15 cellular contexts compared by ENCODE assay signal in genomic region chrX:24245201-24245600, GRCh38.
DNase-seq lines count a peak whose midpoint lies in the region; TF ChIP-seq lines count a peak whose summit lies in the region.
"Had no signal": no experiment of that assay in that cellular context is flagged by ENCODE, and none has a peak within 500 bp of the region (broad histone marks: within the 10 kb centered on the region; RNA-seq: fewer than 3 reads in every experiment).

No MANE protein-coding gene starts in this region.

- H4K20me1 ChIP-seq in fibroblast of lung (ENCODE audit: control insufficient read depth, extremely low read depth, insufficient read depth, low read length): no peaks in the 10 kb centered on the region

- H3K4me3 ChIP-seq in fibroblast of lung (replicated peaks in 1 of 4; ENCODE audit: control extremely low read depth in 1 of 4, insufficient read depth in 1 of 4, low read depth in 3 of 4, low read length in 4 of 4) (no peak overlapping the region), retinal pigment epithelial cell (ENCODE audit: low read length) (no peak overlapping the region)
- H3K4me3 ChIP-seq: GM23338, tibial artery had no signal

- intact Hi-C loops in activated T-helper 1 cell treated with anti-CD3 and anti-CD28 coated beads, Interleukin-12 subunit alpha, Interleukin-12 subunit beta, Interleukin-2, Interleukin-4 antibody, amounts not matched to agents 30 ng/mL and 10 ng/mL and 1 ng/mL, durations not matched to agents 14 hours and 24 hours and 36 hours (cut with micrococcal nuclease): no loop called here

- TF ChIP-seq CTCF in fibroblast of lung (conservative IDR thresholded peaks at IDR 0.05 in 1 of 2, IDR thresholded peaks at IDR 0.05 in 1 of 2; ENCODE audit: low read depth in 1 of 2, low read length in 2 of 2): no peak
- no peak for TF ChIP-seq CTCF in retinal pigment epithelial cell (conservative IDR thresholded peaks at IDR 0.05; ENCODE audit: low read depth, low read length)

- no peaks in the 10 kb centered on the region for H3K36me3 ChIP-seq in fibroblast of lung (ENCODE audit: control insufficient read depth, insufficient read depth, low read length)
- H3K36me3 ChIP-seq: tibial artery had no signal

- H3K9me3 ChIP-seq in fibroblast of lung (ENCODE audit: control insufficient read depth, insufficient read depth, low read depth, low read length): no peaks in the 10 kb centered on the region
- H3K9me3 ChIP-seq: tibial artery had no signal

- DNase-seq in H4 (ENCODE audit: low spot score) (peak; percentile 53), SK-MEL-5 (ENCODE audit: low read depth, low spot score) (peak; percentile 36), fibroblast of lung (ENCODE audit: low read depth in 2 of 2) (peak; percentile 47 to 71), retinal pigment epithelial cell (ENCODE audit: low read depth) (peak; percentile 89), NCI-H69 (lab: John Stamatoyannopoulos, UW) (no peak), superior temporal gyrus (ENCODE audit: extremely low spot score) (no peak), MV-4-11 (lab: John Stamatoyannopoulos, UW) (no peak)
- DNase-seq in activated T-helper 1 cell treated with anti-CD3 and anti-CD28 coated beads, Interleukin-12 subunit alpha, Interleukin-12 subunit beta, Interleukin-2, Interleukin-4 antibody, amounts not matched to agents 30 ng/mL and 10 ng/mL and 1 ng/mL, durations not matched to agents 14 hours and 24 hours and 36 hours (ENCODE audit: low spot score): no peak
- DNase-seq: activated CD8-positive, alpha-beta T cell treated with anti-CD3 and anti-CD28 coated beads, Interleukin-2, amount 10 ng/mL, durations not matched to agents 7 days and 5 days; GDM1; left ventricle myocardium superior; NCI-H526 had no signal

- no peaks in the 10 kb centered on the region for H3K4me1 ChIP-seq in fibroblast of lung (ENCODE audit: control insufficient read depth, extremely low read depth, insufficient read depth, low read length)
- H3K4me1 ChIP-seq: parathyroid adenoma, tibial artery had no signal

- no peak overlapping the region for H3K27ac ChIP-seq in fibroblast of lung (ENCODE audit: insufficient read depth, low read length)
- H3K27ac ChIP-seq: parathyroid adenoma, tibial artery had no signal

- H3K9ac ChIP-seq in fibroblast of lung (ENCODE audit: insufficient read depth, low read length): no peak overlapping the region
- H3K9ac ChIP-seq: parathyroid adenoma had no signal

- H3K4me2 ChIP-seq in fibroblast of lung (ENCODE audit: extremely low read depth, insufficient read depth, low read length): no peak overlapping the region
- H3K4me2 ChIP-seq: GM23338 had no signal

- H3K27me3 Mint-ChIP-seq in activated T-helper 1 cell treated with anti-CD3 and anti-CD28 coated beads, Interleukin-12 subunit alpha, Interleukin-12 subunit beta, Interleukin-2, Interleukin-4 antibody, amounts not matched to agents 30 ng/mL and 10 ng/mL and 1 ng/mL, durations not matched to agents 14 hours and 24 hours and 36 hours (ENCODE audit: insufficient read depth): peaks cover 5% of the 10 kb centered on the region

- H2AFZ ChIP-seq in fibroblast of lung (ENCODE audit: low read length): no peak overlapping the region
- H2AFZ ChIP-seq: GM23338, parathyroid adenoma had no signal

- H3K79me2 ChIP-seq in fibroblast of lung (ENCODE audit: control insufficient read depth, insufficient read depth, low read length): no peaks in the 10 kb centered on the region
- H3K79me2 ChIP-seq: parathyroid adenoma had no signal

- in situ Hi-C loops in SK-MEL-5 (cut with HindIII; ENCODE audit: low pct_unique_long_range_greater_than_20kb, low sequenced_read_pairs): no loop called here

- H3K4me1 Mint-ChIP-seq in activated T-helper 1 cell treated with anti-CD3 and anti-CD28 coated beads, Interleukin-12 subunit alpha, Interleukin-12 subunit beta, Interleukin-2, Interleukin-4 antibody, amounts not matched to agents 30 ng/mL and 10 ng/mL and 1 ng/mL, durations not matched to agents 14 hours and 24 hours and 36 hours (ENCODE audit: low read depth): peaks cover 8% of the 10 kb centered on the region
- H3K4me1 Mint-ChIP-seq: GM23338 had no signal

- no peak overlapping the region for H3K27ac Mint-ChIP-seq in activated T-helper 1 cell treated with anti-CD3 and anti-CD28 coated beads, Interleukin-12 subunit alpha, Interleukin-12 subunit beta, Interleukin-2, Interleukin-4 antibody, amounts not matched to agents 30 ng/mL and 10 ng/mL and 1 ng/mL, durations not matched to agents 14 hours and 24 hours and 36 hours
- H3K27ac Mint-ChIP-seq: activated CD8-positive, alpha-beta T cell treated with anti-CD3 and anti-CD28 coated beads, Interleukin-2, amount 10 ng/mL, durations not matched to agents 7 days and 5 days; GM23338 had no signal

- no peaks in the 10 kb centered on the region for H3K36me3 Mint-ChIP-seq in activated T-helper 1 cell treated with anti-CD3 and anti-CD28 coated beads, Interleukin-12 subunit alpha, Interleukin-12 subunit beta, Interleukin-2, Interleukin-4 antibody, amounts not matched to agents 30 ng/mL and 10 ng/mL and 1 ng/mL, durations not matched to agents 14 hours and 24 hours and 36 hours (ENCODE audit: low read depth)

- no peaks in the 10 kb centered on the region for H3K9me3 Mint-ChIP-seq in activated T-helper 1 cell treated with anti-CD3 and anti-CD28 coated beads, Interleukin-12 subunit alpha, Interleukin-12 subunit beta, Interleukin-2, Interleukin-4 antibody, amounts not matched to agents 30 ng/mL and 10 ng/mL and 1 ng/mL, durations not matched to agents 14 hours and 24 hours and 36 hours
- H3K9me3 Mint-ChIP-seq: GM23338 had no signal

- no peak overlapping the region for H3K4me3 Mint-ChIP-seq in activated T-helper 1 cell treated with anti-CD3 and anti-CD28 coated beads, Interleukin-12 subunit alpha, Interleukin-12 subunit beta, Interleukin-2, Interleukin-4 antibody, amounts not matched to agents 30 ng/mL and 10 ng/mL and 1 ng/mL, durations not matched to agents 14 hours and 24 hours and 36 hours
- H3K4me3 Mint-ChIP-seq: activated CD8-positive, alpha-beta T cell treated with anti-CD3 and anti-CD28 coated beads, Interleukin-2, amount 10 ng/mL, durations not matched to agents 7 days and 5 days; GM23338 had no signal

- no peaks in the 10 kb centered on the region for H3K27me3 ChIP-seq in fibroblast of lung (ENCODE audit: control insufficient read depth, insufficient read depth, low read length)
- H3K27me3 ChIP-seq: tibial artery had no signal

Comparison
In these comparisons a context has a peak if more than half of its experiments do, and no peak if none do; other contexts are left out.
1. DNase-seq: peak in H4 (single experiment), SK-MEL-5 (single experiment), fibroblast of lung (2 of 2) and retinal pigment epithelial cell (single experiment); none in NCI-H69 (single experiment), activated T-helper 1 cell treated with anti-CD3 and anti-CD28 coated beads, Interleukin-12 subunit alpha, Interleukin-12 subunit beta, Interleukin-2, Interleukin-4 antibody, amounts not matched to agents 30 ng/mL and 10 ng/mL and 1 ng/mL, durations not matched to agents 14 hours and 24 hours and 36 hours (single experiment), superior temporal gyrus (single experiment) and MV-4-11 (single experiment).